11 cellular contexts compared by ENCODE assay signal in the genomic region with DNA sequence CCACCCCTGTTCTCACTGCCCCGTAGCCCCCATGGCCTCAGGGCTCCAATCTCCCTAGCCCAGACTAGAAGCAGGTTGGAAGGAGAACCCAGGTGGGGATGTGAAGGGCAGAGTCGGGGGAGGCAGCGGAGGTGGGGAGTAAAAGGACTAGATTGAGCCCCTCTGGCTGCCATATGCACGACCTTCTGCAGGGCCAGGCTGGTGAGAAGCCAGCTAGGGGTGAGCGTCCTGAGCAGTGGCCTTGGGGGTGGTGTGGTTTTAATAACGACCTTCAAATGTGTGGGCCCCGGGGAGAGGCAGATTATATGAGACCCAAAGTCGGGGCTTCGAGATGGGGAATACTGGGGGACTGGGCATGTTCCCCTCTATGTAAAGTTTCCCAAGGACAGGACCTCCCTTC.
DNase-seq lines count a peak whose midpoint lies in the region; ATAC-seq, FAIRE-seq and TF ChIP-seq lines count a peak whose summit lies in the region.
"Had no signal": no experiment of that assay in that cellular context is flagged by ENCODE, and none has a peak within 500 bp of the region (broad histone marks: within the 10 kb centered on the region; RNA-seq: fewer than 3 reads in every experiment).

No MANE protein-coding gene starts in this region.

- no peaks in the 10 kb centered on the region for H3K79me1 ChIP-seq in H1 (ENCODE audit: low read depth, low read length)

- H3K27me3 Mint-ChIP-seq in osteocyte (ENCODE audit: unreplicated experiment): no peaks in the 10 kb centered on the region

- ATAC-seq in PC-3 (no peak), GM21381 (IDR thresholded peaks at IDR 0.05; ENCODE audit: unreplicated experiment) (no peak)

- H3K36me3 ChIP-seq in A673 (ENCODE audit: insufficient read depth, low read length, poor library complexity, severe bottlenecking) (no peaks in the 10 kb centered on the region), PC-3 (ENCODE audit: low read depth, low read length) (no peaks in the 10 kb centered on the region), H1 (ENCODE audit: control insufficient read depth in 2 of 4, insufficient read depth in 4 of 4, low read length in 3 of 4) (no peaks in the 10 kb centered on the region)

- H3K56ac ChIP-seq in H1 (replicated peaks; ENCODE audit: insufficient read length, low read depth, low read length): no peak overlapping the region

- peaks cover 83% of the 10 kb centered on the region for H3K4me1 Mint-ChIP-seq in osteocyte (ENCODE audit: unreplicated experiment)

- BruUV-seq in A673 (replicated peaks; lab: Mats Ljungman, UMichigan) (no TSS peak), PC-3 (replicated peaks; lab: Mats Ljungman, UMichigan) (no TSS peak)

- H3K9ac ChIP-seq in PC-3 (ENCODE audit: low read length) (no peak overlapping the region), H1 (replicated peaks in 1 of 4; ENCODE audit: extremely low read depth in 1 of 4, low read depth in 3 of 4, low read length in 3 of 4) (no peak overlapping the region)

- H3K9me3 ChIP-seq in A673 (ENCODE audit: low read depth, low read length, poor library complexity, severe bottlenecking) (no peaks in the 10 kb centered on the region), PC-3 (ENCODE audit: low read length) (no peaks in the 10 kb centered on the region), H1 (ENCODE audit: insufficient read depth in 2 of 2, low read depth in 1 of 2, low read length in 1 of 2) (no peaks in the 10 kb centered on the region)

- H3K9me2 ChIP-seq in PC-3 (replicated peaks; ENCODE audit: low read length): no peaks in the 10 kb centered on the region

- TF ChIP-seq POLR2A in H1 (IDR thresholded peaks at IDR 0.05; ENCODE audit: control extremely low read depth in 1 of 2, low read depth in 2 of 2, low read length in 2 of 2): no peak

- no peak overlapping the region for H4K8ac ChIP-seq in H1 (ENCODE audit: extremely low read depth, insufficient read depth, low read length)

- H4K91ac ChIP-seq in H1 (replicated peaks; ENCODE audit: insufficient read length, low read length): no peak overlapping the region

- no peaks in the 10 kb centered on the region for H4K20me1 ChIP-seq in PC-3 (ENCODE audit: low read length)
- H4K20me1 ChIP-seq in H1 (replicated peaks in 1 of 2; ENCODE audit: control insufficient read depth in 1 of 2, insufficient read depth in 2 of 2, low read length in 2 of 2): no peaks in the 10 kb centered on the region

- CTCF ChIA-PET in A673 (lab: Charles Lee): interaction anchor here (1.0 kb wide), 1 partner anchor 161 kb away, joined by 3 read pairs; no protein-coding TSS in a partner anchor
- CTCF ChIA-PET in PC-3 (lab: Charles Lee): no interaction called here
- CTCF ChIA-PET in H1 (lab: Charles Lee; ENCODE audit: partially characterized antibody): interaction anchor here (0.6 to 4.9 kb wide), 10 partner anchors 17 to 349 kb away, joined by 3 to 27 read pairs (median 3); a partner anchor contains a TSS

- H3K4ac ChIP-seq in H1 (replicated peaks; ENCODE audit: insufficient read length, low read depth, low read length): no peak overlapping the region

- H3K27ac ChIP-seq in A673 (ENCODE audit: low read depth, low read length, poor library complexity, severe bottlenecking) (peak overlapping the region; percentile 96), PC-3 (ENCODE audit: low read length) (no peak overlapping the region; the same call in 1 of the 2 replicates), H1 (ENCODE audit: low read depth, low read length) (no peak overlapping the region)

- H3K4me1 ChIP-seq in A673 (ENCODE audit: insufficient read depth, low read length, poor library complexity, severe bottlenecking) (peaks cover 31% of the 10 kb centered on the region), PC-3 (ENCODE audit: insufficient read depth, low read length) (peaks cover 31% of the 10 kb centered on the region), H1 (replicated peaks in 1 of 4; ENCODE audit: control insufficient read depth in 3 of 4, insufficient read depth in 4 of 4, low read length in 3 of 4) (peaks cover 8 to 27% (median 17%) of the 10 kb centered on the region in 4 experiments)

- no peak overlapping the region for H2BK12ac ChIP-seq in H1 (ENCODE audit: low read depth, low read length)

- no peaks in the 10 kb centered on the region for H3F3A ChIP-seq in PC-3 (ENCODE audit: low read length, unreplicated experiment)

- H4K5ac ChIP-seq in H1 (ENCODE audit: insufficient read length, low read depth, low read length): no peak overlapping the region

- H3K79me2 ChIP-seq in PC-3 (ENCODE audit: low read length) (0 out of 2 replicates have a peak, but pooled peaks cover 7% of the 10 kb centered on the region), H1 (ENCODE audit: control insufficient read depth in 1 of 2, insufficient read depth in 2 of 2, low read length in 2 of 2) (no peaks in the 10 kb centered on the region)

- H3K4me3 Mint-ChIP-seq in osteocyte (ENCODE audit: unreplicated experiment): no peak overlapping the region

- H2BK120ac ChIP-seq in H1 (replicated peaks; ENCODE audit: low read depth, low read length): no peak overlapping the region

- H3K27me3 ChIP-seq in A673 (replicated peaks; ENCODE audit: insufficient read depth, low read depth, low read length, poor library complexity) (no peaks in the 10 kb centered on the region), PC-3 (ENCODE audit: low read length) (no peaks in the 10 kb centered on the region), H1 (replicated peaks in 1 of 4; ENCODE audit: control insufficient read depth in 3 of 4, extremely low read depth in 1 of 4, insufficient read depth in 3 of 4, low read length in 3 of 4) (peaks cover 12 to 51% (median 40%) of the 10 kb centered on the region in 4 experiments)

- DNase-seq in A673 (ENCODE audit: low spot score): no peak
- DNase-seq in PC-3: no peak
- no peak for DNase-seq in H1 (ENCODE audit: low read depth in 1 of 2, low spot score in 2 of 2)
- DNase-seq in osteocyte (ENCODE audit: extremely low spot score, unreplicated experiment): no peak
- DNase-seq in iPS-NIHi11 (ENCODE audit: low spot score): no peak
- DNase-seq in NK-92 treated with Interleukin-12 subunit alpha and Interleukin-12 subunit beta, amount 100 ng/mL, for 24 hours (lab: John Stamatoyannopoulos, UW): no peak
- no peak for DNase-seq in amniotic stem cell (lab: John Stamatoyannopoulos, UW)
- DNase-seq: NCI-H2029 treated with DMSO at 0.1 percent for 48 hours had no signal

- H2AK5ac ChIP-seq in H1 (ENCODE audit: low read depth, low read length): no peak overlapping the region

- POLR2A ChIA-PET in A673 (lab: Charles Lee; ENCODE audit: low non-redundant PET): no interaction called here
- POLR2A ChIA-PET in PC-3 (lab: Charles Lee; ENCODE audit: unreplicated experiment): no interaction called here
- POLR2A ChIA-PET in H1 (lab: Charles Lee; ENCODE audit: partially characterized antibody): interaction anchor here (1.1 to 6.9 kb wide), 4 partner anchors 14 to 133 kb away, joined by 3 to 45 read pairs (median 4); no protein-coding TSS in a partner anchor

- H2BK15ac ChIP-seq in H1 (ENCODE audit: low read length): peak overlapping the region; percentile 53; the same call in 1 of the 2 replicates

- intact Hi-C loops in A673 (cut with micrococcal nuclease; ENCODE audit: unreplicated experiment) (loop anchor here (5.0 kb wide), 1 partner anchor 144 kb away; no protein-coding TSS in a partner anchor), PC-3 (cut with micrococcal nuclease) (loop anchor here (10.0 kb wide), 1 partner anchor 337 kb away; no protein-coding TSS in a partner anchor)

- H3K4me2 ChIP-seq in PC-3 (ENCODE audit: low read length) (peak overlapping the region; percentile 93), H1 (ENCODE audit: insufficient read depth in 1 of 2, low read depth in 2 of 2, low read length in 2 of 2) (peak overlapping the region; percentile 62 to 84; a peak in 2 of 4 replicates)

- H2BK5ac ChIP-seq in H1 (ENCODE audit: low read depth, low read length): no peak overlapping the region

- H3K9me3 Mint-ChIP-seq in osteocyte (ENCODE audit: unreplicated experiment): no peaks in the 10 kb centered on the region

- no peak overlapping the region for H3K23ac ChIP-seq in H1 (ENCODE audit: insufficient read length)

- no peaks in the 10 kb centered on the region for H3K36me3 Mint-ChIP-seq in osteocyte (ENCODE audit: unreplicated experiment)

- no peak for TF ChIP-seq RAD21 in H1 (IDR thresholded peaks at IDR 0.05 in 1 of 2, conservative IDR thresholded peaks at IDR 0.05 in 1 of 2; ENCODE audit: low read depth in 2 of 2, low read length in 2 of 2)

- no peak overlapping the region for H2AFZ ChIP-seq in PC-3 (ENCODE audit: low read length)
- no peak overlapping the region for H2AFZ ChIP-seq in H1 (ENCODE audit: low read length)

- H3K27ac Mint-ChIP-seq in osteocyte (ENCODE audit: unreplicated experiment): peak overlapping the region; percentile 88

- FAIRE-seq in H1 (lab: Jason Lieb, UNC): no peak
- FAIRE-seq: colon, GM19239 had no signal

- peak overlapping the region; percentile 54 for H3K4me3 ChIP-seq in A673 (ENCODE audit: low read depth, low read length, poor library complexity, severe bottlenecking)
- no peak overlapping the region for H3K4me3 ChIP-seq in PC-3 (ENCODE audit: low read length)
- peak overlapping the region in 1 of 4 experiments; percentile 66; a peak in 1 of 8 replicates for H3K4me3 ChIP-seq in H1 (ENCODE audit: extremely low read depth in 1 of 4, insufficient read depth in 2 of 4, low read depth in 3 of 4, low read length in 4 of 4)

- H3K18ac ChIP-seq in H1 (ENCODE audit: extremely low read depth, low read length): no peak overlapping the region; the same call in 1 of the 2 replicates

- H2BK20ac ChIP-seq in H1 (ENCODE audit: low read length): 0 out of 2 replicates have a peak overlapping the region, but pooled peaks have one; percentile 43

- peaks cover 9% of the 10 kb centered on the region for H3K23me2 ChIP-seq in H1 (ENCODE audit: low read depth, low read length)

- TF ChIP-seq CTCF in A673 (conservative IDR thresholded peaks at IDR 0.05; ENCODE audit: low read depth, low read length) (no peak), PC-3 (conservative IDR thresholded peaks at IDR 0.05; ENCODE audit: low read depth, low read length) (no peak), H1 (IDR thresholded peaks at IDR 0.05; ENCODE audit: control extremely low read depth in 1 of 3, insufficient read depth in 1 of 3, low read depth in 1 of 3, low read length in 3 of 3) (no peak), osteocyte (IDR thresholded peaks at IDR 0.05) (no peak)

- no peak for TF ChIP-seq EP300 in H1 (IDR thresholded peaks at IDR 0.05; ENCODE audit: borderline replicate concordance in 1 of 2, low read depth in 2 of 2, low read length in 2 of 2)

- WGBS in H1 (ENCODE audit: extremely low coverage in 1 of 2, insufficient coverage in 1 of 2, insufficient read length in 1 of 2, insufficient replicate concordance in 2 of 2, low coverage in 1 of 2, low lambda C conversion rate in 2 of 2, missing lambda C conversion rate in 1 of 2), 2 experiments: 71% methylated on average over 9 of the region's 9 CpGs; no CpG with 5 or more reads in 1 of the 2 experiments

- H3K14ac ChIP-seq in H1 (ENCODE audit: insufficient read length): no peak overlapping the region

TF ChIP-seq in H1, 55 proteins besides CTCF, POLR2A, EP300 and RAD21 (continues in another document):
- TF ChIP-seq SP2 (IDR thresholded peaks at IDR 0.05; ENCODE audit: low read length): no peak
- TF ChIP-seq KDM4A (IDR thresholded peaks at IDR 0.05; ENCODE audit: low read depth, low read length, severe bottlenecking): no peak
- TF ChIP-seq MAFK (IDR thresholded peaks at IDR 0.05; ENCODE audit: low read depth, low read length): no peak
